ENCODE assay signal across 3 cellular contexts in the genomic region with DNA sequence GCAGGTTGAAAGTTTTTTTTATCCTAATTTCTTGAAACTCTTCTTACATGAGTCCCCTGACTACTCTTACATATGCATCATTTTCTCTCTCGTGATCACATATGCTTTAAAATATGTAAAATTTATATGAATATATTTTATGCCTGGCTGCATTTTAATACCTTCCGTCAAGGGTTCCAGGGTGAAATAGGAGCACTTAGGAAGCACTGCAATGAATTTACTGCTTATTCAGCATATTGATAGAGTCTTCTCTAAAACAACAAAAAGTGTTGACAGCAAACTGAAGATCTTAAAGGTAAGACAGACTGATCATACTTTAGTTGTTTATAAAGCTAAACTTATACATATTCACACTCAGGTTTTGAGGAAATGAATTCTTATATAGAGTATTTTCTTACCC.
A peak's percentile ranks its signal among the peaks of the same experiment; 100 is the strongest.
TF ChIP-seq lines count a peak whose summit lies in the region.

No MANE protein-coding gene starts in this region.

TF ChIP-seq in A549, 52 proteins besides CTCF, POLR2A, EP300 and RAD21 (continued from another document):
- TF ChIP-seq ZFP36 (IDR thresholded peaks at IDR 0.05; ENCODE audit: borderline replicate concordance, partially characterized antibody) (no peak), FOXS1 (CRISPR knock-in tag; IDR thresholded peaks at IDR 0.05) (no peak)
TF ChIP-seq in A549: peak in this region for 1.

TF ChIP-seq in IMR-90, 13 proteins besides CTCF, POLR2A, EP300 and RAD21 (continued from another document):
- TF ChIP-seq ELK1 (IDR thresholded peaks at IDR 0.05; ENCODE audit: borderline replicate concordance, low read depth, low read length) (no peak), RCOR1 (IDR thresholded peaks at IDR 0.05; ENCODE audit: insufficient replicate concordance, low read length) (no peak), BHLHE40 (IDR thresholded peaks at IDR 0.05; ENCODE audit: low read depth, low read length) (no peak), SMC3 (IDR thresholded peaks at IDR 0.05; ENCODE audit: low read depth, low read length) (no peak), MAZ (IDR thresholded peaks at IDR 0.05; ENCODE audit: borderline replicate concordance, low read depth, low read length) (no peak), MXI1 (IDR thresholded peaks at IDR 0.05; ENCODE audit: borderline replicate concordance, low read depth, low read length) (no peak), USF2 (IDR thresholded peaks at IDR 0.05; ENCODE audit: low read depth, low read length) (no peak)

TF ChIP-seq in K562, 482 proteins besides CTCF, POLR2A, EP300 and RAD21 (continued from another document):
- TF ChIP-seq MCM3 (IDR thresholded peaks at IDR 0.05), result no peak
- TF ChIP-seq MAFK (IDR thresholded peaks at IDR 0.05; ENCODE audit: low read length), result peak; percentile 66
- no peak for TF ChIP-seq HDGF (IDR thresholded peaks at IDR 0.05)
- TF ChIP-seq TGIF2 (CRISPR knock-in tag; IDR thresholded peaks at IDR 0.05), result no peak
- TF ChIP-seq, protein P1, sequence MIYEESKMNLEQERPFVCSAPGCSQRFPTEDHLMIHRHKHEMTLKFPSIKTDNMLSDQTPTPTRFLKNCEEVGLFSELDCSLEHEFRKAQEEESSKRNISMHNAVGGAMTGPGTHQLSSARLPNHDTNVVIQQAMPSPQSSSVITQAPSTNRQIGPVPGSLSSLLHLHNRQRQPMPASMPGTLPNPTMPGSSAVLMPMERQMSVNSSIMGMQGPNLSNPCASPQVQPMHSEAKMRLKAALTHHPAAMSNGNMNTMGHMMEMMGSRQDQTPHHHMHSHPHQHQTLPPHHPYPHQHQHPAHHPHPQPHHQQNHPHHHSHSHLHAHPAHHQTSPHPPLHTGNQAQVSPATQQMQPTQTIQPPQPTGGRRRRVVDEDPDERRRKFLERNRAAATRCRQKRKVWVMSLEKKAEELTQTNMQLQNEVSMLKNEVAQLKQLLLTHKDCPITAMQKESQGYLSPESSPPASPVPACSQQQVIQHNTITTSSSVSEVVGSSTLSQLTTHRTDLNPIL (CRISPR knock-in tag; IDR thresholded peaks at IDR 0.05), result no peak
- TF ChIP-seq HDAC2 (IDR thresholded peaks at IDR 0.05), result no peak
- no peak for TF ChIP-seq KLF1 (tag; IDR thresholded peaks at IDR 0.05)
- TF ChIP-seq, protein P2, sequence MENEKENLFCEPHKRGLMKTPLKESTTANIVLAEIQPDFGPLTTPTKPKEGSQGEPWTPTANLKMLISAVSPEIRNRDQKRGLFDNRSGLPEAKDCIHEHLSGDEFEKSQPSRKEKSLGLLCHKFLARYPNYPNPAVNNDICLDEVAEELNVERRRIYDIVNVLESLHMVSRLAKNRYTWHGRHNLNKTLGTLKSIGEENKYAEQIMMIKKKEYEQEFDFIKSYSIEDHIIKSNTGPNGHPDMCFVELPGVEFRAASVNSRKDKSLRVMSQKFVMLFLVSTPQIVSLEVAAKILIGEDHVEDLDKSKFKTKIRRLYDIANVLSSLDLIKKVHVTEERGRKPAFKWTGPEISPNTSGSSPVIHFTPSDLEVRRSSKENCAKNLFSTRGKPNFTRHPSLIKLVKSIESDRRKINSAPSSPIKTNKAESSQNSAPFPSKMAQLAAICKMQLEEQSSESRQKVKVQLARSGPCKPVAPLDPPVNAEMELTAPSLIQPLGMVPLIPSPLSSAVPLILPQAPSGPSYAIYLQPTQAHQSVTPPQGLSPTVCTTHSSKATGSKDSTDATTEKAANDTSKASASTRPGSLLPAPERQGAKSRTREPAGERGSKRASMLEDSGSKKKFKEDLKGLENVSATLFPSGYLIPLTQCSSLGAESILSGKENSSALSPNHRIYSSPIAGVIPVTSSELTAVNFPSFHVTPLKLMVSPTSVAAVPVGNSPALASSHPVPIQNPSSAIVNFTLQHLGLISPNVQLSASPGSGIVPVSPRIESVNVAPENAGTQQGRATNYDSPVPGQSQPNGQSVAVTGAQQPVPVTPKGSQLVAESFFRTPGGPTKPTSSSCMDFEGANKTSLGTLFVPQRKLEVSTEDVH (IDR thresholded peaks at IDR 0.05; ENCODE audit: low read depth, partially characterized antibody), result no peak
- TF ChIP-seq KLF13 (tag; IDR thresholded peaks at IDR 0.05; ENCODE audit: borderline replicate concordance, low read depth), result no peak
